ENCODE assay signal across 18 cellular contexts in the genomic region with DNA sequence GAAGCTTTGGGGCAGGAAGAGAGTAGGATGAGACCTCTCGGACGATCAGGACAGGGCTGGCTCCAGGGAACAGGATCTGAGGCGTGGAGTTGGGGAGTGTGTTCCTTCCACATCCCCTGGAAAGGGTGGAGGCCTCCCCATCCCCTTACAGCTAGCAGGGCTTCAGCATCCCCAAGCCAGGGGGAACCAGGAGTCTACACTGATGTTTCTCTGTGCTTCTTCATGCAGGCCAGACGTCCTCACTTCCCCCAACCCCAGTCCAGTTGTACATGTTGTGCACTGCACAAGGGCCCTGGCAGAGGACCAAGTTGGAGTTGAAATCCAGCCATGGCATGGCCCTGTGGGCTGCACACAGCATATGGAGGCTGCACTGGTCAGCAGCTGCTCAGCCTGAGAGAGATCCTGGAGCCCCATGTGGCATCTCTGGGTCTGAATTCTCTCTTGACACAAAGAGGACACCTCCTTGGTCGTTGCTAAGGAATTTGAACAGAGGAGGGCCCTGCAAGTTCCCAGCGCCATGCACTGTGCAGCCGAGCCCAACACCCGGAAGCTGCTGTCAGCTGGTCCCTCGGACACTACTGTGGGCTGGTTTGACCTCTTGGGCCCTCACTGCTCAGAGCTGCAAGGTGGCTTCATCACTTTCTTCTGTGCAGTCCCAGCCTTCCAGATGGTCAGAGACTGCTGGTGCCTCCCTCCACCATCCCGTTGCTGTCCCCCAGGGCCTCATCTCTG.
DNase-seq lines count a peak whose midpoint lies in the region; ATAC-seq and TF ChIP-seq lines count a peak whose summit lies in the region.
"Had no signal": no experiment of that assay in that cellular context is flagged by ENCODE, and none has a peak within 500 bp of the region (broad histone marks: within the 10 kb centered on the region; RNA-seq: fewer than 3 reads in every experiment).

No MANE protein-coding gene starts in this region.

- H4K8ac ChIP-seq in neuronal stem cell (ENCODE audit: low read depth, low read length): no peak overlapping the region

- ATAC-seq in natural killer cell (no peak), upper lobe of right lung (no peak)
- no peak for ATAC-seq in natural killer cell treated with Interleukin-12 subunit alpha and Interleukin-12 subunit beta and Interleukin-15 and Interleukin-18, amount 100 ng/mL, for 72 hours
- ATAC-seq: HepG2 had no signal

- no peak overlapping the region for H3K9ac ChIP-seq in neuronal stem cell (ENCODE audit: low read depth, low read length, poor library complexity)

- H3K79me1 ChIP-seq in neuronal stem cell (ENCODE audit: low read depth, low read length): peaks cover 1% of the 10 kb centered on the region

- TF ChIP-seq CTCF in natural killer cell (IDR thresholded peaks at IDR 0.05) (no peak), upper lobe of right lung (IDR thresholded peaks at IDR 0.05) (no peak), tibial artery (IDR thresholded peaks at IDR 0.05) (no peak)

- no peaks in the 10 kb centered on the region for H3K36me3 ChIP-seq in neuronal stem cell (replicated peaks in 1 of 2; ENCODE audit: control insufficient read depth in 2 of 2, insufficient read depth in 2 of 2, low read length in 2 of 2)
- no peaks in the 10 kb centered on the region for H3K36me3 ChIP-seq in upper lobe of right lung
- H3K36me3 ChIP-seq in tibial artery: no peaks in the 10 kb centered on the region

- H3K9me3 ChIP-seq in neuronal stem cell (replicated peaks in 1 of 2; ENCODE audit: control insufficient read depth in 2 of 2, insufficient read depth in 1 of 2, low read depth in 1 of 2, low read length in 2 of 2) (peaks cover 8 to 9% of the 10 kb centered on the region in 2 donors), upper lobe of right lung (no peaks in the 10 kb centered on the region), tibial artery (peaks cover 0 to 14% (median 0%) of the 10 kb centered on the region in 3 donors)

- H3K18ac ChIP-seq in neuronal stem cell (ENCODE audit: low read length): peak overlapping the region; percentile 83

- POLR2A ChIA-PET in activated CD4-positive, alpha-beta T cell treated with anti-CD3 and anti-CD28 coated beads, Interleukin-2, amount 10 ng/mL, durations not matched to agents 7 days and 5 days (lab: Charles Lee): no interaction called here

- H3K9me3 Mint-ChIP-seq in natural killer cell: no peaks in the 10 kb centered on the region
- H3K9me3 Mint-ChIP-seq in natural killer cell treated with Interleukin-12 subunit alpha and Interleukin-12 subunit beta and Interleukin-15 and Interleukin-18, amount 100 ng/mL, for 72 hours: no peaks in the 10 kb centered on the region
- no peaks in the 10 kb centered on the region for H3K9me3 Mint-ChIP-seq in activated CD4-positive, alpha-beta T cell treated with anti-CD3 and anti-CD28 coated beads, Interleukin-2, amount 10 ng/mL, durations not matched to agents 7 days and 5 days

- H3K27me3 ChIP-seq in neuronal stem cell (ENCODE audit: control insufficient read depth in 3 of 3, insufficient read depth in 3 of 3, low read depth in 1 of 3, low read length in 3 of 3): no peaks in the 10 kb centered on the region
- H3K27me3 ChIP-seq in upper lobe of right lung: peaks cover 10% of the 10 kb centered on the region
- H3K27me3 ChIP-seq in tibial artery: peaks cover 0 to 34% of the 10 kb centered on the region in 2 donors

- H3K27ac ChIP-seq in neuronal stem cell (replicated peaks; ENCODE audit: low read length): no peak overlapping the region
- no peak overlapping the region for H3K27ac ChIP-seq in upper lobe of right lung
- H3K27ac ChIP-seq in tibial artery: no peak overlapping the region

- no peak overlapping the region for H2BK12ac ChIP-seq in neuronal stem cell (ENCODE audit: low read length)

- H3K4me1 Mint-ChIP-seq in natural killer cell: no peaks in the 10 kb centered on the region
- no peaks in the 10 kb centered on the region for H3K4me1 Mint-ChIP-seq in natural killer cell treated with Interleukin-12 subunit alpha and Interleukin-12 subunit beta and Interleukin-15 and Interleukin-18, amount 100 ng/mL, for 72 hours (ENCODE audit: low read depth in 2 of 2)
- no peaks in the 10 kb centered on the region for H3K4me1 Mint-ChIP-seq in activated CD4-positive, alpha-beta T cell treated with anti-CD3 and anti-CD28 coated beads, Interleukin-2, amount 10 ng/mL, durations not matched to agents 7 days and 5 days
- H3K4me1 Mint-ChIP-seq: B cell had no signal

- CTCF ChIA-PET in activated CD4-positive, alpha-beta T cell treated with anti-CD3 and anti-CD28 coated beads, Interleukin-2, amount 10 ng/mL, durations not matched to agents 7 days and 5 days (lab: Charles Lee): interaction anchor here (1.3 kb wide), 1 partner anchor 13 kb away, joined by 3 read pairs; no protein-coding TSS in a partner anchor

- peak overlapping the region; percentile 98 for H3K14ac ChIP-seq in neuronal stem cell (ENCODE audit: low read length)

- H2BK5ac ChIP-seq in neuronal stem cell (ENCODE audit: low read length): peak overlapping the region; percentile 11

- no peak overlapping the region for H2BK120ac ChIP-seq in neuronal stem cell (ENCODE audit: low read depth, low read length)

- H3K4me3 ChIP-seq in neuronal stem cell (ENCODE audit: low read length in 2 of 2) (no peak overlapping the region), upper lobe of right lung (no peak overlapping the region), tibial artery (no peak overlapping the region)

- peak overlapping the region; percentile 21 for H2BK15ac ChIP-seq in neuronal stem cell (ENCODE audit: low read length)

- intact Hi-C loops in natural killer cell (cut with micrococcal nuclease): no loop called here
- intact Hi-C loops in upper lobe of right lung (cut with DNase I): no loop called here
- intact Hi-C loops in tibial artery (cut with DNase I; ENCODE audit: low total_unique reads): no loop called here

- no peak overlapping the region for H4K91ac ChIP-seq in neuronal stem cell (ENCODE audit: low read depth, low read length, poor library complexity)

- H3K27ac Mint-ChIP-seq in natural killer cell: no peak overlapping the region
- H3K27ac Mint-ChIP-seq in natural killer cell treated with Interleukin-12 subunit alpha and Interleukin-12 subunit beta and Interleukin-15 and Interleukin-18, amount 100 ng/mL, for 72 hours: no peak overlapping the region
- H3K27ac Mint-ChIP-seq in activated CD4-positive, alpha-beta T cell treated with anti-CD3 and anti-CD28 coated beads, Interleukin-2, amount 10 ng/mL, durations not matched to agents 7 days and 5 days: no peak overlapping the region
- H3K27ac Mint-ChIP-seq: B cell, HFFc6 had no signal

- H3K27me3 Mint-ChIP-seq in natural killer cell (ENCODE audit: low read depth in 2 of 2): peaks cover 0 to 13% of the 10 kb centered on the region in 2 donors
- peaks cover 0 to 10% of the 10 kb centered on the region in 2 donors for H3K27me3 Mint-ChIP-seq in natural killer cell treated with Interleukin-12 subunit alpha and Interleukin-12 subunit beta and Interleukin-15 and Interleukin-18, amount 100 ng/mL, for 72 hours
- H3K27me3 Mint-ChIP-seq in activated CD4-positive, alpha-beta T cell treated with anti-CD3 and anti-CD28 coated beads, Interleukin-2, amount 10 ng/mL, durations not matched to agents 7 days and 5 days: peaks cover 2% of the 10 kb centered on the region

- H3K4me3 Mint-ChIP-seq in natural killer cell: no peak overlapping the region
- no peak overlapping the region for H3K4me3 Mint-ChIP-seq in natural killer cell treated with Interleukin-12 subunit alpha and Interleukin-12 subunit beta and Interleukin-15 and Interleukin-18, amount 100 ng/mL, for 72 hours
- no peak overlapping the region for H3K4me3 Mint-ChIP-seq in activated CD4-positive, alpha-beta T cell treated with anti-CD3 and anti-CD28 coated beads, Interleukin-2, amount 10 ng/mL, durations not matched to agents 7 days and 5 days
- H3K4me3 Mint-ChIP-seq: B cell, HFFc6 had no signal

- peak; percentile 0 for DNase-seq in natural killer cell
- DNase-seq in natural killer cell treated with Interleukin-12 subunit alpha and Interleukin-12 subunit beta and Interleukin-15 and Interleukin-18, amount 100 ng/mL, for 72 hours (ENCODE audit: low spot score): no peak
- peak; percentile 44 for DNase-seq in activated CD8-positive, alpha-beta memory T cell treated with anti-CD3 and anti-CD28 coated beads, Interleukin-2, amount 50 U/mL, for 48 hours
- DNase-seq in neuronal stem cell (ENCODE audit: low spot score): no peak
- DNase-seq in upper lobe of right lung: peak; percentile 36
- no peak for DNase-seq in tibial artery
- DNase-seq in GM03348 (ENCODE audit: low spot score): no peak
- no peak for DNase-seq in activated CD4-positive, alpha-beta T cell treated with anti-CD3 and anti-CD28 coated beads, Interleukin-2, amount 10 ng/mL, durations not matched to agents 7 days and 5 days
- DNase-seq: ACHN, HFFc6, Karpas-422, NCI-H187 treated with DMSO at 0.1 percent for 48 hours, NCI-H2171, NCI-H446 treated with DMSO at 0.1 percent for 48 hours, NCI-H748 treated with DMSO at 0.1 percent for 48 hours, SHP77 treated with DMSO at 0.1 percent for 48 hours had no signal

- H3K23ac ChIP-seq in neuronal stem cell (ENCODE audit: low read depth, low read length, poor library complexity): peak overlapping the region; percentile 8

- H2AK5ac ChIP-seq in neuronal stem cell (ENCODE audit: low read depth, low read length): peak overlapping the region; percentile 81

- H3K4me1 ChIP-seq in neuronal stem cell (ENCODE audit: control insufficient read depth in 2 of 2, insufficient read depth in 1 of 2, low read depth in 1 of 2, low read length in 2 of 2) (peaks cover 11 to 15% of the 10 kb centered on the region in 2 donors), upper lobe of right lung (no peaks in the 10 kb centered on the region), tibial artery (no peaks in the 10 kb centered on the region)

- peak overlapping the region; percentile 8 for H2AFZ ChIP-seq in neuronal stem cell (ENCODE audit: low read length)

- H3K36me3 Mint-ChIP-seq in natural killer cell: no peaks in the 10 kb centered on the region
- no peaks in the 10 kb centered on the region for H3K36me3 Mint-ChIP-seq in natural killer cell treated with Interleukin-12 subunit alpha and Interleukin-12 subunit beta and Interleukin-15 and Interleukin-18, amount 100 ng/mL, for 72 hours
- H3K36me3 Mint-ChIP-seq in activated CD4-positive, alpha-beta T cell treated with anti-CD3 and anti-CD28 coated beads, Interleukin-2, amount 10 ng/mL, durations not matched to agents 7 days and 5 days (ENCODE audit: low read depth): no peaks in the 10 kb centered on the region

- no peak overlapping the region for H3K4me2 ChIP-seq in neuronal stem cell (ENCODE audit: insufficient read depth, low read length, poor library complexity, severe bottlenecking)

- H3K4ac ChIP-seq in neuronal stem cell (ENCODE audit: low read length): peak overlapping the region; percentile 85

- no CpG with 5 or more reads among the region's 10 CpGs for WGBS in neuronal stem cell (ENCODE audit: extremely low coverage in 2 of 2, insufficient read length in 2 of 2, insufficient replicate concordance in 1 of 2), 2 donors

Comparison
In these comparisons a context has a peak if more than half of its experiments do, and no peak if none do; other contexts are left out.
1. DNase-seq: peak in natural killer cell (single experiment), activated CD8-positive, alpha-beta memory T cell treated with anti-CD3 and anti-CD28 coated beads, Interleukin-2, amount 50 U/mL, for 48 hours (single experiment) and upper lobe of right lung (single experiment); none in natural killer cell treated with Interleukin-12 subunit alpha and Interleukin-12 subunit beta and Interleukin-15 and Interleukin-18, amount 100 ng/mL, for 72 hours (single experiment), neuronal stem cell (single experiment), tibial artery (0 of 2), GM03348 (single experiment) and activated CD4-positive, alpha-beta T cell treated with anti-CD3 and anti-CD28 coated beads, Interleukin-2, amount 10 ng/mL, durations not matched to agents 7 days and 5 days (single experiment).